1 cellular context compared by ENCODE assay signal in genomic region chr1:235917267-235917811, GRCh38.
A peak's percentile ranks its signal among the peaks of the same experiment; 100 is the strongest.
TF ChIP-seq lines count a peak whose summit lies in the region.

No MANE protein-coding gene starts in this region.

TF ChIP-seq in SK-N-SH, 30 proteins besides CTCF, POLR2A, EP300 and RAD21 (continued from another document):
- peak; percentile 67; the same call in 1 of the 2 replicates for TF ChIP-seq REST (IDR thresholded peaks at IDR 0.05; ENCODE audit: low read depth, low read length)
- peak; percentile 94 for TF ChIP-seq JUND (IDR thresholded peaks at IDR 0.05)
- TF ChIP-seq MAX (IDR thresholded peaks at IDR 0.05; ENCODE audit: low read depth): peak; percentile 94
- no peak for TF ChIP-seq CHD2 (IDR thresholded peaks at IDR 0.05; ENCODE audit: low read length, partially characterized antibody)
- TF ChIP-seq SIN3A (IDR thresholded peaks at IDR 0.05; ENCODE audit: borderline replicate concordance, low read depth, low read length): peak; percentile 93; the same call in 1 of the 2 replicates
- peak; percentile 85 for TF ChIP-seq USF1 (IDR thresholded peaks at IDR 0.05; ENCODE audit: borderline replicate concordance, low read depth)
- peak; percentile 95 for TF ChIP-seq PBX3 (IDR thresholded peaks at IDR 0.05)
- TF ChIP-seq YY1 (IDR thresholded peaks at IDR 0.05; ENCODE audit: low read depth): peak; percentile 57; the same call in 1 of the 2 replicates
